1 cellular context compared by ENCODE assay signal in genomic region chr19:51119675-51120074, GRCh38.
TF ChIP-seq lines count a peak whose summit lies in the region.

No MANE protein-coding gene starts in this region.

TF ChIP-seq in IMR-90, 13 proteins besides CTCF, POLR2A, EP300 and RAD21:
- TF ChIP-seq USF2 (IDR thresholded peaks at IDR 0.05; ENCODE audit: low read depth, low read length): no peak
- TF ChIP-seq CEBPB (IDR thresholded peaks at IDR 0.05; ENCODE audit: low read depth, low read length): no peak
- no peak for TF ChIP-seq FOS (IDR thresholded peaks at IDR 0.05; ENCODE audit: low read depth, low read length)
- no peak for TF ChIP-seq SMC3 (IDR thresholded peaks at IDR 0.05; ENCODE audit: low read depth, low read length)
- TF ChIP-seq BHLHE40 (IDR thresholded peaks at IDR 0.05; ENCODE audit: low read depth, low read length): no peak
- no peak for TF ChIP-seq MXI1 (IDR thresholded peaks at IDR 0.05; ENCODE audit: borderline replicate concordance, low read depth, low read length)
- no peak for TF ChIP-seq ELK1 (IDR thresholded peaks at IDR 0.05; ENCODE audit: borderline replicate concordance, low read depth, low read length)
- TF ChIP-seq MAFK (IDR thresholded peaks at IDR 0.05; ENCODE audit: low read depth, low read length): no peak
